ENCODE assay signal across 28 cellular contexts in the genomic region with DNA sequence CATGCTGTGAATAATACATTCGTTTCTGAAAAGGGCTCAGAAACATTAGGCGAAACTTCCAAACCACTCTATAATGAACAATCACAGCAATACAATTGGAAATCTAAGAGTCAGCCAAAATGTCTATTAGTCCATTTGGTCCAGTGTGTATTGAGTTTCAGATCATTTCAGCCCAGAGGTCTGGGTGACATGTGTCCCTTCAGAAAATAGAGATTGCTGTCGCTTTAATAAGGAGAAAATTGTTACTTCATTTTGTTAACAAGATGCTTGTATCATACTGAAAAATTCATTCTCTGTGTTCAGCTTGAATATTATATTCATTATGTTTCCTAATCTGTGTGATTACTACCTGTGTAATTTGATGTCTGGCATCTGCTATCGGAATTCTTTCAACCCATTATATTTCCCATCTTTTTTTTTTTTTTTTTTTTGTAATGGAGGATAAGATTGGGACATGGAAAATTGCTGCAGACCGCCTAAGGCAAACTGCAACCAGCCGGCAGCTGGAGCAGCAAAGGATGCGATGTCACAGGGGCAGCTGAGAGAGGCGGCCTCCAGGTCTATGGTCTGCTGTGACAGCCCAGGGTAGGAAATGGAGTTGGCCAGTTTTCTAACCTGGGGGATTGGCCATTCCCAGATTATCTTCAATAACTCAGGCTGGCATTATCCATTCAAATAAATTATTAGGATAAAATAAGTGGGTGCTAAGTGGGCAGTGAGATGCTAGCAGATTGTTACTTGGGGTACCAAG.
"Had no signal": no experiment of that assay in that cellular context is flagged by ENCODE, and none has a peak within 500 bp of the region (broad histone marks: within the 10 kb centered on the region; RNA-seq: fewer than 3 reads in every experiment).

No MANE protein-coding gene starts in this region.

- H3K27me3 ChIP-seq: gastrocnemius medialis, hepatocyte, left lung, neural progenitor cell, right atrium auricular region, suprapubic skin, transverse colon, upper lobe of right lung, uterus had no signal

- H3K9ac ChIP-seq: neural progenitor cell, parathyroid adenoma had no signal

- H3K36me3 ChIP-seq: gastrocnemius medialis, heart left ventricle, left lung, neural progenitor cell, prostate gland, right atrium auricular region, suprapubic skin, transverse colon, upper lobe of right lung, uterus had no signal

- H3K4me3 ChIP-seq: gastrocnemius medialis, heart left ventricle, hepatocyte, left lung, neural progenitor cell, prostate gland, right atrium auricular region, smooth muscle cell, suprapubic skin, transverse colon, upper lobe of right lung, uterus had no signal

- H3K9me3 Mint-ChIP-seq: effector memory CD8-positive, alpha-beta T cell; mesothelial cell of epicardium; naive thymus-derived CD4-positive, alpha-beta T cell; nephron; neural progenitor cell; stimulated activated naive CD8-positive, alpha-beta T cell treated with anti-CD3 and anti-CD28 coated beads, Interleukin-15, amount 100 ng/mL, for 72 hours had no signal

- H3K4me3 Mint-ChIP-seq: effector memory CD8-positive, alpha-beta T cell; mesothelial cell of epicardium; naive thymus-derived CD4-positive, alpha-beta T cell; nephron; neural progenitor cell; stimulated activated naive CD8-positive, alpha-beta T cell treated with anti-CD3 and anti-CD28 coated beads, Interleukin-15, amount 100 ng/mL, for 72 hours had no signal

- H3K4me1 ChIP-seq: gastrocnemius medialis, left lung, neural progenitor cell, parathyroid adenoma, prostate gland, right atrium auricular region, suprapubic skin, transverse colon, upper lobe of right lung, uterus had no signal

- ATAC-seq: effector memory CD8-positive, alpha-beta T cell; gastrocnemius medialis; heart left ventricle; left lung; naive thymus-derived CD4-positive, alpha-beta T cell; sciatic nerve; stimulated activated naive CD8-positive, alpha-beta T cell treated with anti-CD3 and anti-CD28 coated beads, Interleukin-15, amount 100 ng/mL, for 72 hours; upper lobe of right lung had no signal

- DNase-seq: cortex of kidney; effector memory CD8-positive, alpha-beta T cell; foreskin fibroblast; gastrocnemius medialis; heart left ventricle; kidney; left lung; mesenchymal stem cell; naive thymus-derived CD4-positive, alpha-beta T cell; stimulated activated CD4-positive, alpha-beta T cell treated with anti-CD3 and anti-CD28 coated beads, Interleukin-12 subunit alpha, Interleukin-12 subunit beta, amount 100 ng/mL, for 4 hours; stimulated activated CD4-positive, alpha-beta T cell treated with anti-CD3 and anti-CD28 coated beads, Interleukin-1b, Interleukin-23, amount 100 ng/mL, for 48 hours; stimulated activated CD4-positive, alpha-beta T cell treated with anti-CD3 and anti-CD28 coated beads, Interleukin-4, amount 100 ng/mL, for 1 hour; stimulated activated CD8-positive, alpha-beta memory T cell treated with anti-CD3 and anti-CD28 coated beads, Interleukin-4, amount 100 ng/mL, for 48 hours; stimulated activated naive CD4-positive, alpha-beta T cell; stimulated activated naive CD8-positive, alpha-beta T cell treated with anti-CD3 and anti-CD28 coated beads, Interleukin-15, amount 100 ng/mL, for 72 hours; transverse colon; upper lobe of right lung; uterus had no signal

- H3K27ac Mint-ChIP-seq: effector memory CD8-positive, alpha-beta T cell; mesothelial cell of epicardium; neural progenitor cell; stimulated activated naive CD8-positive, alpha-beta T cell treated with anti-CD3 and anti-CD28 coated beads, Interleukin-15, amount 100 ng/mL, for 72 hours had no signal

- H3K36me3 Mint-ChIP-seq: mesothelial cell of epicardium, neural progenitor cell had no signal

- H3K4me1 Mint-ChIP-seq: naive thymus-derived CD4-positive, alpha-beta T cell had no signal

- H3K27ac ChIP-seq: gastrocnemius medialis, heart left ventricle, hepatocyte, left lung, neural progenitor cell, parathyroid adenoma, prostate gland, right atrium auricular region, suprapubic skin, transverse colon, upper lobe of right lung, uterus had no signal

- H3K9me3 ChIP-seq: gastrocnemius medialis, heart left ventricle, left lung, prostate gland, right atrium auricular region, suprapubic skin, transverse colon, upper lobe of right lung, uterus had no signal
